In genomic region chr6:160041608-160042007, GRCh38 we compare ENCODE assay signal across 11 cellular contexts.
DNase-seq lines count a peak whose midpoint lies in the region; ATAC-seq, FAIRE-seq and TF ChIP-seq lines count a peak whose summit lies in the region.
"Had no signal": no experiment of that assay in that cellular context is flagged by ENCODE, and none has a peak within 500 bp of the region (broad histone marks: within the 10 kb centered on the region; RNA-seq: fewer than 3 reads in every experiment).

No MANE protein-coding gene starts in this region.

- H3K27me3 Mint-ChIP-seq in astrocyte (ENCODE audit: low read depth, unreplicated experiment), result no peaks in the 10 kb centered on the region
- no peaks in the 10 kb centered on the region for H3K27me3 Mint-ChIP-seq in activated T-helper 17 cell treated with anti-CD3 and anti-CD28 coated beads, Interleukin-2, amount 50 U/mL, for 72 hours

- no peaks in the 10 kb centered on the region for H3K79me2 ChIP-seq in astrocyte (ENCODE audit: insufficient read depth, low read length)

- H3K27ac Mint-ChIP-seq in astrocyte (ENCODE audit: unreplicated experiment), result peak overlapping the region; percentile 28
- H3K27ac Mint-ChIP-seq in activated T-helper 17 cell treated with anti-CD3 and anti-CD28 coated beads, Interleukin-2, amount 50 U/mL, for 72 hours, result no peak overlapping the region

- H3K4me2 ChIP-seq in astrocyte (ENCODE audit: low read length), result peak overlapping the region; percentile 81

- H3K4me3 Mint-ChIP-seq in astrocyte (ENCODE audit: unreplicated experiment), result no peak overlapping the region
- H3K4me3 Mint-ChIP-seq in activated T-helper 17 cell treated with anti-CD3 and anti-CD28 coated beads, Interleukin-2, amount 50 U/mL, for 72 hours, result no peak overlapping the region

- H3K9ac ChIP-seq in astrocyte (ENCODE audit: low read length), result no peak overlapping the region

- H3K4me1 ChIP-seq in astrocyte (ENCODE audit: insufficient read depth, low read length), result peaks cover 35% of the 10 kb centered on the region
- H3K4me1 ChIP-seq in thyroid gland, result peaks cover 13 to 23% of the 10 kb centered on the region in 2 donors
- H3K4me1 ChIP-seq: SJCRH30 had no signal

- intact Hi-C loops in thyroid gland (cut with DNase I), result no loop called here

- H3K9me3 Mint-ChIP-seq in astrocyte (ENCODE audit: unreplicated experiment), result no peaks in the 10 kb centered on the region
- H3K9me3 Mint-ChIP-seq in activated T-helper 17 cell treated with anti-CD3 and anti-CD28 coated beads, Interleukin-2, amount 50 U/mL, for 72 hours, result no peaks in the 10 kb centered on the region

- DNase-seq in NCI-H2081 (lab: John Stamatoyannopoulos, UW), result peak; percentile 3 to 12
- no peak for DNase-seq in NCI-H2081 treated with DMSO at 0.1 percent for 48 hours (lab: John Stamatoyannopoulos, UW)
- peak; percentile 88 for DNase-seq in astrocyte (ENCODE audit: low read depth)
- DNase-seq in iris pigment epithelial cell (ENCODE audit: low read depth), result peak; percentile 85
- DNase-seq in thyroid gland, result peak; percentile 94 to 96

- TF ChIP-seq CTCF in astrocyte (IDR thresholded peaks at IDR 0.05; ENCODE audit: insufficient read depth, low read depth, low read length), result peak; percentile 19
- peak in 5 of 6 experiments; percentile 30 to 74 (median 54) for TF ChIP-seq CTCF in thyroid gland (IDR thresholded peaks at IDR 0.05)

- H3K36me3 ChIP-seq in astrocyte (ENCODE audit: insufficient read depth, low read length), result peaks cover 22% of the 10 kb centered on the region
- peaks cover 31 to 41% of the 10 kb centered on the region in 2 donors for H3K36me3 ChIP-seq in thyroid gland

- H2AFZ ChIP-seq in astrocyte (ENCODE audit: low read depth, low read length), result no peak overlapping the region

- no peak for ATAC-seq in HG03159 (IDR thresholded peaks at IDR 0.05; ENCODE audit: unreplicated experiment)
- ATAC-seq in activated T-helper 17 cell treated with anti-CD3 and anti-CD28 coated beads, Interleukin-2, amount 50 U/mL, for 72 hours (replicated peaks), result no peak
- ATAC-seq in GM21717 (IDR thresholded peaks at IDR 0.05; ENCODE audit: unreplicated experiment), result no peak

- H3K36me3 Mint-ChIP-seq in astrocyte (ENCODE audit: low read depth, unreplicated experiment), result peaks cover 23% of the 10 kb centered on the region
- H3K36me3 Mint-ChIP-seq in activated T-helper 17 cell treated with anti-CD3 and anti-CD28 coated beads, Interleukin-2, amount 50 U/mL, for 72 hours (ENCODE audit: low read depth), result peaks cover 98% of the 10 kb centered on the region

- peak overlapping the region; percentile 10 for H3K27ac ChIP-seq in astrocyte (ENCODE audit: low read depth, low read length)
- H3K27ac ChIP-seq in thyroid gland, result peak overlapping the region in 1 of 3 donors; percentile 40
- H3K27ac ChIP-seq: SJCRH30 had no signal

- peaks cover 19% of the 10 kb centered on the region for H4K20me1 ChIP-seq in astrocyte (ENCODE audit: insufficient read depth, low read length)

- H3K27me3 ChIP-seq in astrocyte (ENCODE audit: insufficient read depth, low read length) (no peaks in the 10 kb centered on the region), thyroid gland (no peaks in the 10 kb centered on the region)
- H3K27me3 ChIP-seq: SJCRH30 had no signal

- no peak for TF ChIP-seq POLR2A in thyroid gland (IDR thresholded peaks at IDR 0.05)

- H3K9me3 ChIP-seq in astrocyte (ENCODE audit: insufficient read depth, low read depth, low read length) (no peaks in the 10 kb centered on the region), thyroid gland (no peaks in the 10 kb centered on the region)
- H3K9me3 ChIP-seq: SJCRH30 had no signal

- FAIRE-seq in astrocyte (lab: Jason Lieb, UNC), result no peak
- FAIRE-seq: A204.1, H1 had no signal

- H3K4me3 ChIP-seq in astrocyte (ENCODE audit: insufficient read depth, low read depth, low read length), result no peak overlapping the region
- no peak overlapping the region for H3K4me3 ChIP-seq in thyroid gland (replicated peaks in 1 of 3)
- H3K4me3 ChIP-seq: SJCRH30 had no signal

- H3K4me1 Mint-ChIP-seq in astrocyte (ENCODE audit: low read depth, unreplicated experiment), result peaks cover 10% of the 10 kb centered on the region
- peaks cover 13% of the 10 kb centered on the region for H3K4me1 Mint-ChIP-seq in activated T-helper 17 cell treated with anti-CD3 and anti-CD28 coated beads, Interleukin-2, amount 50 U/mL, for 72 hours

- 20 to 33% methylated on average over 6 of the region's 6 CpGs for WGBS in thyroid gland, 2 donors
